8 cellular contexts compared by ENCODE assay signal in genomic region chr9:125521462-125522327, GRCh38.
A peak's percentile ranks its signal among the peaks of the same experiment; 100 is the strongest.
DNase-seq lines count a peak whose midpoint lies in the region; ATAC-seq and TF ChIP-seq lines count a peak whose summit lies in the region.

No MANE protein-coding gene starts in this region.

- H3K27ac Mint-ChIP-seq in nephron, result peak overlapping the region; percentile 19 to 64 (median 48)

- H3K4me3 Mint-ChIP-seq in nephron, result no peak overlapping the region

- no peaks in the 10 kb centered on the region for H3K27me3 Mint-ChIP-seq in nephron (ENCODE audit: low read depth)

- H3F3A ChIP-seq in PC-3 (ENCODE audit: low read length, unreplicated experiment), result peaks cover 6% of the 10 kb centered on the region

- H3K27ac ChIP-seq in PC-3 (ENCODE audit: low read length), result peak overlapping the region; percentile 91
- H3K27ac ChIP-seq in mammary epithelial cell (ENCODE audit: insufficient read depth, low read depth, low read length), result peak overlapping the region; percentile 91
- H3K27ac ChIP-seq in aorta (ENCODE audit: low read depth in 1 of 2, low read length in 2 of 2), result no peak overlapping the region

- in situ Hi-C loops in mammary epithelial cell (cut with MboI; ENCODE audit: low sequenced_read_pairs in 2 of 2), result no loop called here

- intact Hi-C loops in PC-3 (cut with micrococcal nuclease) (no loop called here), mammary epithelial cell (cut with micrococcal nuclease) (no loop called here), left ventricle myocardium superior (cut with micrococcal nuclease) (no loop called here), aorta (cut with DNase I) (no loop called here)

- H4K20me1 ChIP-seq in PC-3 (ENCODE audit: low read length), result no peaks in the 10 kb centered on the region
- H4K20me1 ChIP-seq in mammary epithelial cell (ENCODE audit: insufficient read depth, low read length), result no peaks in the 10 kb centered on the region

- ATAC-seq in PC-3, result peak; percentile 94
- no peak for ATAC-seq in left ventricle myocardium superior
- no peak for ATAC-seq in aorta (ENCODE audit: low FRiP score)

- no peaks in the 10 kb centered on the region for H3K9me2 ChIP-seq in PC-3 (replicated peaks; ENCODE audit: low read length)

- CTCF ChIA-PET in GM10248 (lab: Yijun Ruan, JAX) (interaction anchor here (1.0 to 1.4 kb wide), 3 partner anchors 9 to 37 kb away, joined by 4 to 5 read pairs (median 4); no protein-coding TSS in a partner anchor), PC-3 (lab: Charles Lee) (interaction anchor here (0.6 kb wide), 1 partner anchor 237 kb away, joined by 4 read pairs; no protein-coding TSS in a partner anchor), mammary epithelial cell (lab: Charles Lee; ENCODE audit: low non-redundant PET) (no interaction called here)

- dilution Hi-C loops in mammary epithelial cell (cut with HindIII; ENCODE audit: low sequenced_read_pairs), result no loop called here

- H3K9me3 Mint-ChIP-seq in nephron, result no peaks in the 10 kb centered on the region

- POLR2A ChIA-PET in GM10248 (lab: Yijun Ruan, JAX) (no interaction called here), PC-3 (lab: Charles Lee; ENCODE audit: unreplicated experiment) (interaction anchor here (0.6 kb wide), 2 partner anchors 14 to 185 kb away, joined by 3 to 4 read pairs; partner anchors contain the start of gene MAPKAP1)

- H3K36me3 ChIP-seq in PC-3 (ENCODE audit: low read depth, low read length) (no peaks in the 10 kb centered on the region), mammary epithelial cell (ENCODE audit: insufficient read depth, low read length) (no peaks in the 10 kb centered on the region), aorta (ENCODE audit: control insufficient read depth in 1 of 2, insufficient read depth in 2 of 2, low read length in 1 of 2) (no peaks in the 10 kb centered on the region)

- H3K4me1 ChIP-seq in PC-3 (ENCODE audit: insufficient read depth, low read length) (peaks cover 29% of the 10 kb centered on the region), mammary epithelial cell (ENCODE audit: insufficient read depth, low read length) (peaks cover 36% of the 10 kb centered on the region), aorta (ENCODE audit: control insufficient read depth in 1 of 2, insufficient read depth in 2 of 2, low read length in 2 of 2) (no peaks in the 10 kb centered on the region)

- peak; percentile 19 for DNase-seq in GM10248 (ENCODE audit: extremely low spot score)
- DNase-seq in PC-3, result peak; percentile 89
- DNase-seq in mammary epithelial cell, result peak; percentile 96
- DNase-seq in nucleus accumbens (lab: John Stamatoyannopoulos, UW), result no peak
- no peak for DNase-seq in left ventricle myocardium superior
- DNase-seq in retina, result no peak
- no peak for DNase-seq in aorta

- H2AFZ ChIP-seq in PC-3 (ENCODE audit: low read length) (no peak overlapping the region), mammary epithelial cell (ENCODE audit: low read depth, low read length) (peak overlapping the region; percentile 52)

- H3K79me2 ChIP-seq in PC-3 (ENCODE audit: low read length), result no peaks in the 10 kb centered on the region
- H3K79me2 ChIP-seq in mammary epithelial cell (ENCODE audit: insufficient read depth, low read length), result no peaks in the 10 kb centered on the region

- BruUV-seq in PC-3 (replicated peaks; lab: Mats Ljungman, UMichigan), result no TSS peak
- BruUV-seq in mammary epithelial cell (replicated peaks; lab: Mats Ljungman, UMichigan), result TSS peak; percentile 84

- H3K4me2 ChIP-seq in PC-3 (ENCODE audit: low read length) (peak overlapping the region; percentile 66), mammary epithelial cell (ENCODE audit: insufficient read depth, low read depth, low read length) (peak overlapping the region; percentile 72)

- H3K4me3 ChIP-seq in PC-3 (ENCODE audit: low read length) (no peak overlapping the region), mammary epithelial cell (replicated peaks in 1 of 3; ENCODE audit: insufficient read depth in 1 of 3, low read depth in 2 of 3, low read length in 3 of 3) (no peak overlapping the region), aorta (ENCODE audit: low read length in 2 of 2) (no peak overlapping the region)

- H3K9me3 ChIP-seq in PC-3 (ENCODE audit: low read length) (no peaks in the 10 kb centered on the region), mammary epithelial cell (replicated peaks; ENCODE audit: insufficient read depth, low read length) (no peaks in the 10 kb centered on the region), aorta (ENCODE audit: control insufficient read depth, low read length) (no peaks in the 10 kb centered on the region)

- TF ChIP-seq CTCF in GM10248 (IDR thresholded peaks at IDR 0.05; ENCODE audit: control extremely low read depth, extremely low read depth, low read depth, missing control alignments), result no peak
- no peak for TF ChIP-seq CTCF in PC-3 (conservative IDR thresholded peaks at IDR 0.05; ENCODE audit: low read depth, low read length)
- TF ChIP-seq CTCF in mammary epithelial cell (conservative IDR thresholded peaks at IDR 0.05 in 1 of 2, IDR thresholded peaks at IDR 0.05 in 1 of 2; ENCODE audit: extremely low read depth in 1 of 2, insufficient read depth in 1 of 2, low read depth in 1 of 2, low read length in 2 of 2), result no peak
- no peak for TF ChIP-seq CTCF in nephron (IDR thresholded peaks at IDR 0.05; ENCODE audit: unreplicated experiment in 3 of 3)

- H3K4me1 Mint-ChIP-seq in nephron, result peaks cover 58% of the 10 kb centered on the region

- H3K9ac ChIP-seq in PC-3 (ENCODE audit: low read length), result peak overlapping the region; percentile 48
- H3K9ac ChIP-seq in mammary epithelial cell (ENCODE audit: insufficient read depth, low read length), result peak overlapping the region; percentile 58

- 2% methylated on average over 3 of the region's 3 CpGs for WGBS in mammary epithelial cell (ENCODE audit: low coverage, missing lambda C conversion rate)
- WGBS in aorta, 2 donors, result 84 to 91% methylated on average over 3 of the region's 3 CpGs

- H3K27me3 ChIP-seq in PC-3 (ENCODE audit: low read length) (no peaks in the 10 kb centered on the region), mammary epithelial cell (ENCODE audit: insufficient read depth, low read length) (no peaks in the 10 kb centered on the region), aorta (ENCODE audit: control insufficient read depth in 1 of 2, insufficient read depth in 2 of 2, low read length in 1 of 2) (no peaks in the 10 kb centered on the region)

- H3K36me3 Mint-ChIP-seq in nephron (ENCODE audit: low read depth), result peaks cover 3% of the 10 kb centered on the region

Comparison
In these comparisons a context has a peak if more than half of its experiments do, and no peak if none do; other contexts are left out.
1. DNase-seq: peak in GM10248 (single experiment), PC-3 (single experiment) and mammary epithelial cell (single experiment); none in nucleus accumbens (0 of 56), left ventricle myocardium superior (single experiment), retina (single experiment) and aorta (0 of 2).
2. H3K27ac ChIP-seq: peak in PC-3 (single experiment) and mammary epithelial cell (single experiment); none in aorta (0 of 2).